ENCODE assay signal across 8 cellular contexts in the genomic region with DNA sequence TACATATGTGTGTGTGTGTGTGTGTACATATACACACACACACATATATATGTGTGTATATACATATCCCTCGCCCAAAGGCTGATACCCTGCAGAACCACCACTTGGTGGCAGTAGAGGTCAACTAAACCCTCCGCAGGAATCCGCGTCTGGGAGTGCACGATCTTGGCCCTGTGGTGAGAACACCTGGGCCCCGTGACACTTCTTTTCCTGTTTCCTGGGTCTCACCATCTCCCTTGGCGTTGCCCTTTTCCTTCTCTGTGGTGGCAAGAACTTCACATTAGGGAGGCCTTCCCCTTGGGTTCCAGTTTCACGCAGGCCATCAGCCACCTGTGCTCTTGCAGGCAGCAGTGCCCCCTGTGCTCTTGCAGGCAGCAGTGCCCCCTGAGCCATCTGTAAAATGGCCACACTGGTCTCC. TPM values are rescaled to one million over a fixed set of nuclear protein-coding genes. Genes with fewer than 3 reads are reported as not detected.
DNase-seq lines count a peak whose midpoint lies in the region; ATAC-seq and TF ChIP-seq lines count a peak whose summit lies in the region.

No MANE protein-coding gene starts in this region.

- H3K27me3 Mint-ChIP-seq in activated T-helper 17 cell treated with anti-CD3 and anti-CD28 coated beads, Interleukin-2, amount 50 U/mL, for 72 hours: peaks cover 25% of the 10 kb centered on the region

- ATAC-seq in GM21717 (IDR thresholded peaks at IDR 0.05; ENCODE audit: unreplicated experiment) (peak; percentile 92), IMR-90 (ENCODE audit: low read depth) (peak; percentile 93)
- ATAC-seq in activated T-helper 17 cell treated with anti-CD3 and anti-CD28 coated beads, Interleukin-2, amount 50 U/mL, for 72 hours (replicated peaks): peak; percentile 63

- POLR2A ChIA-PET in IMR-90 (lab: Charles Lee; ENCODE audit: unreplicated experiment): no interaction called here

- H3K18ac ChIP-seq in IMR-90 (ENCODE audit: low read depth, low read length): no peak overlapping the region

- H3K56ac ChIP-seq in IMR-90 (ENCODE audit: extremely low read depth, insufficient read depth, low read length): no peak overlapping the region

- H3K36me3 Mint-ChIP-seq in activated T-helper 17 cell treated with anti-CD3 and anti-CD28 coated beads, Interleukin-2, amount 50 U/mL, for 72 hours (ENCODE audit: low read depth): no peaks in the 10 kb centered on the region

- H4K91ac ChIP-seq in IMR-90 (ENCODE audit: insufficient read depth, low read depth, low read length): no peak overlapping the region

- H3K4ac ChIP-seq in IMR-90 (ENCODE audit: low read depth, low read length): no peak overlapping the region

- H3K9ac ChIP-seq in IMR-90 (ENCODE audit: low read depth, low read length): no peak overlapping the region
- H3K9ac ChIP-seq in parathyroid adenoma: no peak overlapping the region

- no peak overlapping the region for H3K4me3 Mint-ChIP-seq in activated T-helper 17 cell treated with anti-CD3 and anti-CD28 coated beads, Interleukin-2, amount 50 U/mL, for 72 hours

- H3K27ac ChIP-seq in IMR-90 (ENCODE audit: insufficient read depth, low read length) (no peak overlapping the region), Peyer's patch (no peak overlapping the region), parathyroid adenoma (no peak overlapping the region)

- no peaks in the 10 kb centered on the region for H3K9me3 Mint-ChIP-seq in activated T-helper 17 cell treated with anti-CD3 and anti-CD28 coated beads, Interleukin-2, amount 50 U/mL, for 72 hours

- no peak overlapping the region for H4K5ac ChIP-seq in IMR-90 (ENCODE audit: low read depth, low read length)

- in situ Hi-C loops in IMR-90 (cut with MboI; ENCODE audit: low sequenced_read_pairs): loop anchor here (5.0 kb wide), 2 partner anchors 195 to 325 kb away; no protein-coding TSS in a partner anchor

- no TSS peak for BruUV-seq in IMR-90 (replicated peaks; lab: Mats Ljungman, UMichigan)

- H3K9me3 ChIP-seq in IMR-90 (ENCODE audit: control insufficient read depth, insufficient read depth, low read length): no peaks in the 10 kb centered on the region
- H3K9me3 ChIP-seq in Peyer's patch: no peaks in the 10 kb centered on the region
- no peaks in the 10 kb centered on the region for H3K9me3 ChIP-seq in parathyroid adenoma (ENCODE audit: control insufficient read depth, low read length)

- H3K79me1 ChIP-seq in IMR-90 (ENCODE audit: low read depth in 1 of 2, low read length in 2 of 2): no peaks in the 10 kb centered on the region

- CTCF ChIA-PET in IMR-90 (lab: Yijun Ruan, JAX): interaction anchor here (1.0 to 2.1 kb wide), 3 partner anchors 195 to 324 kb away, joined by 3 to 18 read pairs (median 4); no protein-coding TSS in a partner anchor

- H3K9me1 ChIP-seq in IMR-90 (ENCODE audit: insufficient read depth, low read length): no peaks in the 10 kb centered on the region

- H3K27ac Mint-ChIP-seq in activated T-helper 17 cell treated with anti-CD3 and anti-CD28 coated beads, Interleukin-2, amount 50 U/mL, for 72 hours: no peak overlapping the region

- DNase-seq in ELF-1 (ENCODE audit: low read depth, low spot score): peak; percentile 81
- peak; percentile 69 for DNase-seq in IMR-90
- peak; percentile 44 to 84 (median 67) for DNase-seq in Peyer's patch
- DNase-seq in germinal center (ENCODE audit: low spot score): peak; percentile 72
- peak; percentile 76 for DNase-seq in ureter (ENCODE audit: low spot score)

- peaks cover 10% of the 10 kb centered on the region for H3K4me1 Mint-ChIP-seq in activated T-helper 17 cell treated with anti-CD3 and anti-CD28 coated beads, Interleukin-2, amount 50 U/mL, for 72 hours

- no peak overlapping the region for H3K23ac ChIP-seq in IMR-90 (ENCODE audit: low read depth, low read length)

- H2AK9ac ChIP-seq in IMR-90 (replicated peaks; ENCODE audit: low read depth, low read length, poor library complexity): no peak overlapping the region

- H3K4me1 ChIP-seq in IMR-90 (ENCODE audit: control insufficient read depth, insufficient read depth, low read length) (peaks cover 9% of the 10 kb centered on the region; the same call in 1 of the 2 replicates), Peyer's patch (peaks cover 0 to 7% (median 0%) of the 10 kb centered on the region in 4 donors), parathyroid adenoma (no peaks in the 10 kb centered on the region)

- no peak overlapping the region for H2BK20ac ChIP-seq in IMR-90 (ENCODE audit: low read depth, low read length)

- TF ChIP-seq POLR2A in IMR-90 (IDR thresholded peaks at IDR 0.05; ENCODE audit: low read depth, low read length): peak; percentile 39; the same call in 1 of the 2 replicates
- TF ChIP-seq POLR2A in Peyer's patch (IDR thresholded peaks at IDR 0.05): no peak

- H4K20me1 ChIP-seq in IMR-90 (ENCODE audit: insufficient read depth, low read length): no peaks in the 10 kb centered on the region

- peaks cover 20% of the 10 kb centered on the region for H3K27me3 ChIP-seq in IMR-90 (ENCODE audit: control insufficient read depth, insufficient read depth, low read length)
- H3K27me3 ChIP-seq in Peyer's patch: no peaks in the 10 kb centered on the region
- no peaks in the 10 kb centered on the region for H3K27me3 ChIP-seq in parathyroid adenoma (ENCODE audit: control insufficient read depth, insufficient read depth, low read length)

- intact Hi-C loops in IMR-90 (cut with micrococcal nuclease): loop anchor here (1.0 to 10.0 kb wide), 6 partner anchors 130 to 537 kb away; no protein-coding TSS in a partner anchor

- H3K4me2 ChIP-seq in IMR-90 (ENCODE audit: low read depth, low read length) (peak overlapping the region; percentile 3; the same call in 1 of the 2 replicates), parathyroid adenoma (ENCODE audit: low read length) (no peak overlapping the region)

- H4K8ac ChIP-seq in IMR-90 (ENCODE audit: low read depth in 2 of 2, low read length in 2 of 2): no peak overlapping the region

- dilution Hi-C loops in IMR-90 (cut with HindIII; ENCODE audit: low sequenced_read_pairs, unreplicated experiment): no loop called here

- peak; percentile 95 for TF ChIP-seq RAD21 in IMR-90 (IDR thresholded peaks at IDR 0.05; ENCODE audit: low read length)

- H2BK120ac ChIP-seq in IMR-90 (ENCODE audit: low read depth, low read length): no peak overlapping the region

- H3K4me3 ChIP-seq in IMR-90 (ENCODE audit: insufficient read depth, low read depth, low read length) (no peak overlapping the region), Peyer's patch (no peak overlapping the region), parathyroid adenoma (ENCODE audit: low read depth, low read length) (no peak overlapping the region)

- TF ChIP-seq CTCF in IMR-90 (conservative IDR thresholded peaks at IDR 0.05; ENCODE audit: low read depth, low read length): peak; percentile 91
- peak; percentile 37 to 87 (median 80) for TF ChIP-seq CTCF in Peyer's patch (IDR thresholded peaks at IDR 0.05)
- TF ChIP-seq CTCF in parathyroid adenoma (IDR thresholded peaks at IDR 0.05): peak; percentile 70

- H3K36me3 ChIP-seq in IMR-90 (ENCODE audit: control insufficient read depth, insufficient read depth, low read length) (no peaks in the 10 kb centered on the region), Peyer's patch (no peaks in the 10 kb centered on the region), parathyroid adenoma (ENCODE audit: control insufficient read depth, insufficient read depth, low read length) (no peaks in the 10 kb centered on the region)

- H2AFZ ChIP-seq in IMR-90 (replicated peaks; ENCODE audit: low read length, poor library complexity) (peak overlapping the region; percentile 69), parathyroid adenoma (no peak overlapping the region)

- H3K14ac ChIP-seq in IMR-90 (replicated peaks; ENCODE audit: low read depth, low read length): no peak overlapping the region

- H2AK5ac ChIP-seq in IMR-90 (ENCODE audit: low read depth, low read length): no peak overlapping the region

- no peak overlapping the region for H2BK5ac ChIP-seq in IMR-90 (ENCODE audit: low read depth, low read length, poor library complexity, severe bottlenecking)

- no peaks in the 10 kb centered on the region for H3K79me2 ChIP-seq in parathyroid adenoma

- no peak overlapping the region for H2BK15ac ChIP-seq in IMR-90 (ENCODE audit: low read depth, low read length)

- WGBS in IMR-90 (ENCODE audit: extremely low coverage in 2 of 2, insufficient read length in 1 of 2), 2 experiments: 0% methylated on average over 1 of the region's 8 CpGs; no CpG with 5 or more reads in 1 of the 2 experiments

TF ChIP-seq in IMR-90, 13 proteins besides CTCF, POLR2A, EP300 and RAD21 (continues in another document):
- TF ChIP-seq, protein P1, sequence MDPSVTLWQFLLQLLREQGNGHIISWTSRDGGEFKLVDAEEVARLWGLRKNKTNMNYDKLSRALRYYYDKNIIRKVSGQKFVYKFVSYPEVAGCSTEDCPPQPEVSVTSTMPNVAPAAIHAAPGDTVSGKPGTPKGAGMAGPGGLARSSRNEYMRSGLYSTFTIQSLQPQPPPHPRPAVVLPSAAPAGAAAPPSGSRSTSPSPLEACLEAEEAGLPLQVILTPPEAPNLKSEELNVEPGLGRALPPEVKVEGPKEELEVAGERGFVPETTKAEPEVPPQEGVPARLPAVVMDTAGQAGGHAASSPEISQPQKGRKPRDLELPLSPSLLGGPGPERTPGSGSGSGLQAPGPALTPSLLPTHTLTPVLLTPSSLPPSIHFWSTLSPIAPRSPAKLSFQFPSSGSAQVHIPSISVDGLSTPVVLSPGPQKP (IDR thresholded peaks at IDR 0.05; ENCODE audit: borderline replicate concordance, low read depth, low read length): no peak
- peak; percentile 94 for TF ChIP-seq SMC3 (IDR thresholded peaks at IDR 0.05; ENCODE audit: low read depth, low read length)

RNA-seq across cellular contexts. Expression of a gene that starts 8.2 kb away (rescaled TPM):
- total RNA-seq in IMR-90 (2012; rRNA removed) (not detected in 2 replicates), Peyer's patch (not detected), ureter (not detected)
- not detected in 2 replicates for polyA plus RNA-seq in IMR-90 (2012; rRNA removed)
- polyA plus RNA-seq in IMR-90 (2012; cell fraction: cytosol; rRNA removed): not detected in 2 replicates
- not detected in 2 replicates for polyA plus RNA-seq in IMR-90 (2012; cell fraction: nucleus; rRNA removed; ENCODE audit: low replicate concordance)
- total RNA-seq in activated T-helper 17 cell treated with anti-CD3 and anti-CD28 coated beads, Interleukin-2, amount 50 U/mL, for 72 hours: 10 to 100 TPM; 10.2 to 29.3 TPM

RNA-seq across cellular contexts. Expression of a gene that starts 53.0 kb away (rescaled TPM):
- total RNA-seq in IMR-90 (2012; rRNA removed): not detected in 2 replicates
- not detected in 2 replicates for polyA plus RNA-seq in IMR-90 (2012; rRNA removed)
- polyA plus RNA-seq in IMR-90 (2012; cell fraction: cytosol; rRNA removed): not detected in 2 replicates
- polyA plus RNA-seq in IMR-90 (2012; cell fraction: nucleus; rRNA removed; ENCODE audit: low replicate concordance): not detected in 2 replicates
- 10 to 100 TPM in 2 of 4 donors, 1 to 10 TPM in 2; 8.3 to 11.6 (median 10.3) TPM for total RNA-seq in Peyer's patch
- total RNA-seq in activated T-helper 17 cell treated with anti-CD3 and anti-CD28 coated beads, Interleukin-2, amount 50 U/mL, for 72 hours: not detected
- total RNA-seq in ureter: not detected

Comparison
In these comparisons a context has a peak if more than half of its experiments do, and no peak if none do; other contexts are left out.
1. RNA of a gene that starts 8.2 kb away (total RNA-seq): 10.2 to 29.3 TPM in activated T-helper 17 cell treated with anti-CD3 and anti-CD28 coated beads, Interleukin-2, amount 50 U/mL, for 72 hours; not detected in IMR-90, not detected in Peyer's patch and not detected in ureter (single experiment); every median in the first group is over 10 times any median in the second.
2. Peak in every context shown above with its lines, with median percentiles within 50 percentile points of each other: DNase-seq, ATAC-seq and CTCF ChIP-seq.